8 cellular contexts compared by ENCODE assay signal in genomic region chr10:31134303-31134928, GRCh38.
A peak's percentile ranks its signal among the peaks of the same experiment; 100 is the strongest.
DNase-seq lines count a peak whose midpoint lies in the region; ATAC-seq and TF ChIP-seq lines count a peak whose summit lies in the region.

No MANE protein-coding gene starts in this region.

- peaks cover 53% of the 10 kb centered on the region for H3K4me1 Mint-ChIP-seq in stimulated activated naive CD8-positive, alpha-beta T cell treated with anti-CD3 and anti-CD28 coated beads, Interleukin-15, amount 100 ng/mL, for 72 hours

- no peaks in the 10 kb centered on the region for H3K27me3 Mint-ChIP-seq in stimulated activated naive CD8-positive, alpha-beta T cell treated with anti-CD3 and anti-CD28 coated beads, Interleukin-15, amount 100 ng/mL, for 72 hours

- no peak for TF ChIP-seq POLR2A in lower leg skin (IDR thresholded peaks at IDR 0.05)

- peak overlapping the region; percentile 29 for H3K4me3 ChIP-seq in lower leg skin (ENCODE audit: low read depth, poor library complexity, severe bottlenecking)

- ATAC-seq in GM18498 (IDR thresholded peaks at IDR 0.05; ENCODE audit: unreplicated experiment): peak; percentile 34
- peak; percentile 35 for ATAC-seq in HG03520 (IDR thresholded peaks at IDR 0.05; ENCODE audit: unreplicated experiment)
- ATAC-seq in stimulated activated naive CD8-positive, alpha-beta T cell treated with anti-CD3 and anti-CD28 coated beads, Interleukin-15, amount 100 ng/mL, for 72 hours: peak; percentile 53

- peak overlapping the region; percentile 91 to 93 for H3K27ac Mint-ChIP-seq in stimulated activated naive CD8-positive, alpha-beta T cell treated with anti-CD3 and anti-CD28 coated beads, Interleukin-15, amount 100 ng/mL, for 72 hours

- no peaks in the 10 kb centered on the region for H3K9me3 Mint-ChIP-seq in stimulated activated naive CD8-positive, alpha-beta T cell treated with anti-CD3 and anti-CD28 coated beads, Interleukin-15, amount 100 ng/mL, for 72 hours

- intact Hi-C loops in lower leg skin (cut with DNase I; ENCODE audit: low total_unique reads): no loop called here

- 12 to 28% methylated on average over 23 of the region's 23 CpGs for WGBS in lower leg skin, 2 donors

- no peak for TF ChIP-seq CTCF in lower leg skin (IDR thresholded peaks at IDR 0.05)

- DNase-seq in AG20443 (ENCODE audit: low spot score) (peak; percentile 37), SW480 (ENCODE audit: low spot score) (peak; percentile 88), dermis blood vessel endothelial cell (peak; percentile 73), lower leg skin (ENCODE audit: low spot score in 2 of 2) (no peak), SIG-M5 treated with dmso at 0.1 percent for 504 hours (lab: John Stamatoyannopoulos, UW; ENCODE audit: unreplicated experiment) (no peak)
- DNase-seq in stimulated activated naive CD8-positive, alpha-beta T cell treated with anti-CD3 and anti-CD28 coated beads, Interleukin-15, amount 100 ng/mL, for 72 hours: peak; percentile 13 to 24

- peak overlapping the region; percentile 78 to 86 for H3K4me3 Mint-ChIP-seq in stimulated activated naive CD8-positive, alpha-beta T cell treated with anti-CD3 and anti-CD28 coated beads, Interleukin-15, amount 100 ng/mL, for 72 hours

Comparison
In these comparisons a context has a peak if more than half of its experiments do, and no peak if none do; other contexts are left out.
1. DNase-seq: peak in AG20443 (single experiment), SW480 (single experiment), dermis blood vessel endothelial cell (single experiment) and stimulated activated naive CD8-positive, alpha-beta T cell treated with anti-CD3 and anti-CD28 coated beads, Interleukin-15, amount 100 ng/mL, for 72 hours (2 of 2); none in lower leg skin (0 of 2) and SIG-M5 treated with dmso at 0.1 percent for 504 hours (single experiment).
2. Peak in every context shown above with its lines, with median percentiles within 50 percentile points of each other: ATAC-seq.